Comparison of ENCODE assay signal across 8 cellular contexts in the genomic region with DNA sequence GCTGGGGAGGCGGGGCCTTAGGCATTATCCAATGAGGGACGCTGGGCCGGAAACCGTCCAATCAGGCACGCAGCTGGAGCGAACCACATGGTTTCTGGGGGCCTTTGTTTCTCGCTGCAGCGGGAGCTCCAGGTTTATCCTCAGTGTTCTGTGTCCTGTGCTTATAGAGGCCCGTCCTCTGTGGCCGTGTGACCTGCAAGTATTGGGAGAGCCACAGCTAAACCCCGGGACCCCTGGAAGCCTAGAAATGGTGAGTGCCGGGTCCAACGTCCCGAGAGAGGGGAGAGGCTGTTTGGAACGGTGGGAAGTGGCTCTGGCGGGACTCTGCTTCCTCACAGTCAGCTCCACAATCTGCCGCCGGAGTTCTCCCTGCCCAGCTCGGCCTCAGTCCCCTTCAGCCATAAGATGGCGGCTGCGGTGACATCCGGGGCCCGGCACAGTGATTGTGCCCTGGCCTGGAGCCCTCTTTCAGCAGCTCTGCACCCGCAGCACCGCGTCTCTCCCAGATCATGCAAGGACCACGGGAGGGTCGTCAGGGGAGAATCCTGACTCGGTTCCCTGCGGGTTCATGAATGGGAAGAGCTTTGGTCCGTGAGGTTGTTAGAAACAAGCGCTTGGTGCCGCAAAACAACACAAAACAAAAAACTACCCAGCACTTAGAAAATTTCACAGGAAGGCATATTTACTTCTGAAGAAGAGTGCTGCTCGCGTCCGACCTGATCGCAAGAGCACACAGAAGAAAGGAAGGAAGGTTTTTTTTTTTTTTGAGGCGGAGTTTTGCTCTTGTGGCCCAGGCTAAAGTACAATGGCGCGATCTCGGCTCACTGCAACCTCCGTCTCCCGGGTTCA. TPM values are rescaled to one million over a fixed set of nuclear protein-coding genes. Genes with fewer than 3 reads are reported as not detected.
DNase-seq lines count a peak whose midpoint lies in the region; ATAC-seq and TF ChIP-seq lines count a peak whose summit lies in the region.

A gene (plus strand): TSS at position 133 of the 849 bp plus-strand sequence. CDS start 115 bp downstream, at position 248.

- DNase-seq in AML-193 (lab: John Stamatoyannopoulos, UW) (peak; percentile 93 to 94), NCI-H524 treated with DMSO at 0.1 percent for 48 hours (lab: John Stamatoyannopoulos, UW) (peak; percentile 15), coronary artery (ENCODE audit: low spot score) (peak; percentile 97), left colon (peak; percentile 97 to 98)
- DNase-seq in activated CD4-positive, alpha-beta T cell treated with anti-CD3 and anti-CD28 coated beads, Interleukin-2, amount 10 ng/mL, durations not matched to agents 24 days and 14 days, result peak; percentile 97
- DNase-seq in stimulated activated CD4-positive, alpha-beta T cell treated with anti-CD3 and anti-CD28 coated beads, Interleukin-1b, Interleukin-23, amount 100 ng/mL, for 4 hours (ENCODE audit: low read depth in 2 of 2), result peak; percentile 89

- TF ChIP-seq POLR2A in GM19099 (IDR thresholded peaks at IDR 0.05; ENCODE audit: extremely low read depth, insufficient read length, low read depth), result peak; percentile 94

- peak within 1 kb of the TSS; percentile 70 for H3K4me3 ChIP-seq in coronary artery

- no peak for TF ChIP-seq CTCF in coronary artery (IDR thresholded peaks at IDR 0.05)

- H3K27me3 Mint-ChIP-seq in activated CD4-positive, alpha-beta T cell treated with anti-CD3 and anti-CD28 coated beads, Interleukin-2, amount 10 ng/mL, durations not matched to agents 24 days and 14 days, result no peaks in the 10 kb centered on the region

- peaks cover 36% of the 10 kb centered on the region for H3K36me3 Mint-ChIP-seq in activated CD4-positive, alpha-beta T cell treated with anti-CD3 and anti-CD28 coated beads, Interleukin-2, amount 10 ng/mL, durations not matched to agents 24 days and 14 days (ENCODE audit: low read depth)

- H3K27ac Mint-ChIP-seq in activated CD4-positive, alpha-beta T cell treated with anti-CD3 and anti-CD28 coated beads, Interleukin-2, amount 10 ng/mL, durations not matched to agents 24 days and 14 days, result peak within 1 kb of the TSS; percentile 100

- ATAC-seq in HG03439 (IDR thresholded peaks at IDR 0.05; ENCODE audit: unreplicated experiment) (peak; percentile 93), left colon (peak; percentile 98)

- H3K27ac ChIP-seq in coronary artery, result peak within 1 kb of the TSS; percentile 91 to 94

- H3K4me3 Mint-ChIP-seq in activated CD4-positive, alpha-beta T cell treated with anti-CD3 and anti-CD28 coated beads, Interleukin-2, amount 10 ng/mL, durations not matched to agents 24 days and 14 days, result peak within 1 kb of the TSS; percentile 100

- H3K4me1 Mint-ChIP-seq in activated CD4-positive, alpha-beta T cell treated with anti-CD3 and anti-CD28 coated beads, Interleukin-2, amount 10 ng/mL, durations not matched to agents 24 days and 14 days, result peaks cover 22% of the 10 kb centered on the region

- peaks cover 18% of the 10 kb centered on the region for H3K9me3 Mint-ChIP-seq in activated CD4-positive, alpha-beta T cell treated with anti-CD3 and anti-CD28 coated beads, Interleukin-2, amount 10 ng/mL, durations not matched to agents 24 days and 14 days

- intact Hi-C loops in activated CD4-positive, alpha-beta T cell treated with anti-CD3 and anti-CD28 coated beads, Interleukin-2, amount 10 ng/mL, durations not matched to agents 24 days and 14 days (cut with micrococcal nuclease), result loop anchor here (1.0 to 5.0 kb wide), 6 partner anchors 35 to 269 kb away; a partner anchor contains a TSS
- intact Hi-C loops in left colon (cut with DNase I, micrococcal nuclease), result no loop called here

RNA-seq across cellular contexts. Expression of the gene that starts here (rescaled TPM):
- 8.0 and 9.4 TPM in 2 replicates for total RNA-seq in activated CD4-positive, alpha-beta T cell treated with anti-CD3 and anti-CD28 coated beads, Interleukin-2, amount 10 ng/mL, durations not matched to agents 24 days and 14 days
- total RNA-seq in left colon, result 10 to 100 TPM in 1 of 2 donors, 1 to 10 TPM in 1; 8.7 to 11.8 TPM

Comparison
In these comparisons a context has a peak if more than half of its experiments do, and no peak if none do; other contexts are left out.
1. Peak in every context shown above with its lines: DNase-seq, ATAC-seq, H3K4me3 ChIP-seq and H3K27ac ChIP-seq.
2. DNase-seq: peak in every context shown above with its lines; median percentile 98 in left colon; 97 in activated CD4-positive, alpha-beta T cell treated with anti-CD3 and anti-CD28 coated beads, Interleukin-2, amount 10 ng/mL, durations not matched to agents 24 days and 14 days; 97 in coronary artery; 94 in AML-193; 89 in stimulated activated CD4-positive, alpha-beta T cell treated with anti-CD3 and anti-CD28 coated beads, Interleukin-1b, Interleukin-23, amount 100 ng/mL, for 4 hours; 15 in NCI-H524 treated with DMSO at 0.1 percent for 48 hours.